Comparison of ENCODE assay signal across 23 cellular contexts in genomic region chr21:39654951-39655350, GRCh38. TPM values are rescaled to one million over a fixed set of nuclear protein-coding genes. Genes with fewer than 3 reads are reported as not detected.
"Had no signal": no experiment of that assay in that cellular context is flagged by ENCODE, and none has a peak within 500 bp of the region (broad histone marks: within the 10 kb centered on the region; RNA-seq: fewer than 3 reads in every experiment).

No MANE protein-coding gene starts in this region.

- H3K27me3 ChIP-seq: breast epithelium, dorsolateral prefrontal cortex, gastrocnemius medialis, heart right ventricle, right atrium auricular region, tibial artery had no signal

- H3K36me3 Mint-ChIP-seq: stimulated activated effector memory CD8-positive, alpha-beta T cell treated with anti-CD3 and anti-CD28 coated beads, Interleukin-12 subunit alpha, Interleukin-12 subunit beta, amount 100 ng/mL, for 72 hours had no signal

- H3K4me3 ChIP-seq: breast epithelium, dorsolateral prefrontal cortex, gastrocnemius medialis, heart right ventricle, psoas muscle, right atrium auricular region, tibial artery had no signal

- H3K4me1 ChIP-seq: breast epithelium, gastrocnemius medialis, psoas muscle had no signal

- H3K27ac Mint-ChIP-seq: naive thymus-derived CD4-positive, alpha-beta T cell; nephron progenitor cell; stimulated activated effector memory CD8-positive, alpha-beta T cell treated with anti-CD3 and anti-CD28 coated beads, Interleukin-12 subunit alpha, Interleukin-12 subunit beta, amount 100 ng/mL, for 72 hours had no signal

- H3K27ac ChIP-seq: breast epithelium, dorsolateral prefrontal cortex, gastrocnemius medialis, heart right ventricle, neutrophil, psoas muscle, right atrium auricular region, tibial artery had no signal

- H3K4me3 Mint-ChIP-seq: naive thymus-derived CD4-positive, alpha-beta T cell; nephron progenitor cell; stimulated activated effector memory CD8-positive, alpha-beta T cell treated with anti-CD3 and anti-CD28 coated beads, Interleukin-12 subunit alpha, Interleukin-12 subunit beta, amount 100 ng/mL, for 72 hours had no signal

- ATAC-seq: esophagus mucosa; gastrocnemius medialis; heart right ventricle; left cardiac atrium; naive thymus-derived CD4-positive, alpha-beta T cell; psoas muscle; stimulated activated effector memory CD8-positive, alpha-beta T cell treated with anti-CD3 and anti-CD28 coated beads, Interleukin-12 subunit alpha, Interleukin-12 subunit beta, amount 100 ng/mL, for 72 hours; stimulated activated naive CD8-positive, alpha-beta T cell treated with anti-CD3 and anti-CD28 coated beads, Interleukin-15, Interleukin-2, amounts not matched to agents 100 U/mL and 50 U/mL, for 24 hours had no signal

- DNase-seq: central memory CD4-positive, alpha-beta T cell; cortex of kidney; dorsolateral prefrontal cortex; effector CD8-positive, alpha-beta T cell; gastrocnemius medialis; heart right ventricle; left cardiac atrium; naive thymus-derived CD4-positive, alpha-beta T cell; nephron progenitor cell; psoas muscle; stimulated activated CD4-positive, alpha-beta T cell treated with anti-CD3 and anti-CD28 coated beads, Interleukin-4, amount 100 ng/mL, for 1 hour; stimulated activated CD8-positive, alpha-beta memory T cell treated with anti-CD3 and anti-CD28 coated beads, Interleukin-4, amount 100 ng/mL, for 48 hours; stimulated activated naive CD8-positive, alpha-beta T cell treated with anti-CD3 and anti-CD28 coated beads, Interleukin-15, Interleukin-2, amounts not matched to agents 100 U/mL and 50 U/mL, for 24 hours; tibial artery had no signal

- H3K4me1 Mint-ChIP-seq: stimulated activated effector memory CD8-positive, alpha-beta T cell treated with anti-CD3 and anti-CD28 coated beads, Interleukin-12 subunit alpha, Interleukin-12 subunit beta, amount 100 ng/mL, for 72 hours had no signal

- H3K9me3 ChIP-seq: gastrocnemius medialis, neutrophil had no signal

- H3K36me3 ChIP-seq: breast epithelium, gastrocnemius medialis, heart right ventricle, neutrophil, right atrium auricular region, tibial artery had no signal

RNA-seq across cellular contexts. Expression of gene B3GALT5, which starts 42.2 kb away (rescaled TPM):
- total RNA-seq: chondrocyte; fibroblast of villous mesenchyme; lung microvascular endothelial cell; naive thymus-derived CD4-positive, alpha-beta T cell; right atrium auricular region had no signal
- polyA plus RNA-seq: keratinocyte; naive thymus-derived CD4-positive, alpha-beta T cell had no signal
